1 cellular context compared by ENCODE assay signal in genomic region chr9:134222018-134222573, GRCh38.
TF ChIP-seq lines count a peak whose summit lies in the region.

No MANE protein-coding gene starts in this region.

TF ChIP-seq in IMR-90, 13 proteins besides CTCF, POLR2A, EP300 and RAD21:
- TF ChIP-seq MXI1 (IDR thresholded peaks at IDR 0.05; ENCODE audit: borderline replicate concordance, low read depth, low read length) = no peak
